1 cellular context compared by ENCODE assay signal in the genomic region with DNA sequence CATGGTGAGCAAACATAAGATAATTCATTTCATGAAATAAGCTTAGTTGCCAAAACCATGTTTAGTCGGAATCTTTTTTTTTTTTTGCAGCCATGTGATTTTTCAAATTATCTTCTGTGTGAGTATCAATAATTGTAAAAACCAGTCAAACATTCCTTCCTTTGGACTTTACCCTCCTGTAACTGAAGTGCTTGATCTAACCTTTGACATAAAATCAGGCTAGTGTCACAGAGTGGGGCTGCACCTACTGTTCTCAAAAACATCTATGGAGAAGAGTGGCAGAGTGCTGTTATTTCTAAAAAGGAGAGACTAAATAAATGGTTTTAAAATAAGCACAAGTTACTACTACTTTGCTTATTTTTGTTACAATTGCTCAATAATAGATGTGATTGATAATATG.
TF ChIP-seq lines count a peak whose summit lies in the region.

No MANE protein-coding gene starts in this region.

TF ChIP-seq in HepG2, 621 proteins besides CTCF, POLR2A, EP300 and RAD21 (continued from another document):
- TF ChIP-seq HMGXB4 (CRISPR knock-in tag; IDR thresholded peaks at IDR 0.05; ENCODE audit: borderline replicate concordance in 1 of 2, low read depth in 1 of 2): no peak
- peak; percentile 40 for TF ChIP-seq ASH2L (IDR thresholded peaks at IDR 0.05; ENCODE audit: insufficient read length, low read depth, low read length)
- peak; percentile 60 for TF ChIP-seq PPARG (CRISPR knock-in tag; conservative IDR thresholded peaks at IDR 0.05)
- no peak for TF ChIP-seq NR1H2 (CRISPR knock-in tag; IDR thresholded peaks at IDR 0.05; ENCODE audit: borderline replicate concordance, low read depth)
- no peak for TF ChIP-seq SMARCC2 (IDR thresholded peaks at IDR 0.05)
- TF ChIP-seq BHLHE40 (IDR thresholded peaks at IDR 0.05; ENCODE audit: low read length): no peak
- TF ChIP-seq, protein P1, sequence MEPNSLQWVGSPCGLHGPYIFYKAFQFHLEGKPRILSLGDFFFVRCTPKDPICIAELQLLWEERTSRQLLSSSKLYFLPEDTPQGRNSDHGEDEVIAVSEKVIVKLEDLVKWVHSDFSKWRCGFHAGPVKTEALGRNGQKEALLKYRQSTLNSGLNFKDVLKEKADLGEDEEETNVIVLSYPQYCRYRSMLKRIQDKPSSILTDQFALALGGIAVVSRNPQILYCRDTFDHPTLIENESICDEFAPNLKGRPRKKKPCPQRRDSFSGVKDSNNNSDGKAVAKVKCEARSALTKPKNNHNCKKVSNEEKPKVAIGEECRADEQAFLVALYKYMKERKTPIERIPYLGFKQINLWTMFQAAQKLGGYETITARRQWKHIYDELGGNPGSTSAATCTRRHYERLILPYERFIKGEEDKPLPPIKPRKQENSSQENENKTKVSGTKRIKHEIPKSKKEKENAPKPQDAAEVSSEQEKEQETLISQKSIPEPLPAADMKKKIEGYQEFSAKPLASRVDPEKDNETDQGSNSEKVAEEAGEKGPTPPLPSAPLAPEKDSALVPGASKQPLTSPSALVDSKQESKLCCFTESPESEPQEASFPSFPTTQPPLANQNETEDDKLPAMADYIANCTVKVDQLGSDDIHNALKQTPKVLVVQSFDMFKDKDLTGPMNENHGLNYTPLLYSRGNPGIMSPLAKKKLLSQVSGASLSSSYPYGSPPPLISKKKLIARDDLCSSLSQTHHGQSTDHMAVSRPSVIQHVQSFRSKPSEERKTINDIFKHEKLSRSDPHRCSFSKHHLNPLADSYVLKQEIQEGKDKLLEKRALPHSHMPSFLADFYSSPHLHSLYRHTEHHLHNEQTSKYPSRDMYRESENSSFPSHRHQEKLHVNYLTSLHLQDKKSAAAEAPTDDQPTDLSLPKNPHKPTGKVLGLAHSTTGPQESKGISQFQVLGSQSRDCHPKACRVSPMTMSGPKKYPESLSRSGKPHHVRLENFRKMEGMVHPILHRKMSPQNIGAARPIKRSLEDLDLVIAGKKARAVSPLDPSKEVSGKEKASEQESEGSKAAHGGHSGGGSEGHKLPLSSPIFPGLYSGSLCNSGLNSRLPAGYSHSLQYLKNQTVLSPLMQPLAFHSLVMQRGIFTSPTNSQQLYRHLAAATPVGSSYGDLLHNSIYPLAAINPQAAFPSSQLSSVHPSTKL (CRISPR knock-in tag; IDR thresholded peaks at IDR 0.05): 0 out of 2 replicates have a peak, but pooled peaks have one; percentile 20
- TF ChIP-seq ZNF207 (IDR thresholded peaks at IDR 0.05; ENCODE audit: borderline replicate concordance): no peak
- TF ChIP-seq THYN1 (CRISPR knock-in tag; IDR thresholded peaks at IDR 0.05; ENCODE audit: borderline replicate concordance, low read depth): no peak
- TF ChIP-seq, protein P2, sequence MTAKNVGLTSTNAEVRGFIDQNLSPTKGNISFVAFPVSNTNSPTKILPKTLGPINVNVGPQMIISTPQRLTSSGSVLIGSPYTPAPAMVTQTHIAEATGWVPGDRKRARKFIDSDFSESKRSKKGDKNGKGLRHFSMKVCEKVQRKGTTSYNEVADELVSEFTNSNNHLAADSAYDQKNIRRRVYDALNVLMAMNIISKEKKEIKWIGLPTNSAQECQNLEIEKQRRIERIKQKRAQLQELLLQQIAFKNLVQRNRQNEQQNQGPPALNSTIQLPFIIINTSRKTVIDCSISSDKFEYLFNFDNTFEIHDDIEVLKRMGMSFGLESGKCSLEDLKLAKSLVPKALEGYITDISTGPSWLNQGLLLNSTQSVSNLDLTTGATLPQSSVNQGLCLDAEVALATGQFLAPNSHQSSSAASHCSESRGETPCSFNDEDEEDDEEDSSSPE (CRISPR knock-in tag; IDR thresholded peaks at IDR 0.05): no peak
- no peak for TF ChIP-seq ZNF512B (CRISPR knock-in tag; IDR thresholded peaks at IDR 0.05; ENCODE audit: borderline replicate concordance)
- TF ChIP-seq, protein P3, sequence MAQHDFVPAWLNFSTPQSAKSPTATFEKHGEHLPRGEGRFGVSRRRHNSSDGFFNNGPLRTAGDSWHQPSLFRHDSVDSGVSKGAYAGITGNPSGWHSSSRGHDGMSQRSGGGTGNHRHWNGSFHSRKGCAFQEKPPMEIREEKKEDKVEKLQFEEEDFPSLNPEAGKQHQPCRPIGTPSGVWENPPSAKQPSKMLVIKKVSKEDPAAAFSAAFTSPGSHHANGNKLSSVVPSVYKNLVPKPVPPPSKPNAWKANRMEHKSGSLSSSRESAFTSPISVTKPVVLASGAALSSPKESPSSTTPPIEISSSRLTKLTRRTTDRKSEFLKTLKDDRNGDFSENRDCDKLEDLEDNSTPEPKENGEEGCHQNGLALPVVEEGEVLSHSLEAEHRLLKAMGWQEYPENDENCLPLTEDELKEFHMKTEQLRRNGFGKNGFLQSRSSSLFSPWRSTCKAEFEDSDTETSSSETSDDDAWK (CRISPR knock-in tag; IDR thresholded peaks at IDR 0.05): no peak
- no peak for TF ChIP-seq ZNF546 (CRISPR knock-in tag; conservative IDR thresholded peaks at IDR 0.05)
- TF ChIP-seq NR2F6 (IDR thresholded peaks at IDR 0.05): no peak
- TF ChIP-seq NR2F6 (CRISPR knock-in tag; IDR thresholded peaks at IDR 0.05): 0 out of 2 replicates have a peak, but pooled peaks have one; percentile 25
- TF ChIP-seq, protein P4, sequence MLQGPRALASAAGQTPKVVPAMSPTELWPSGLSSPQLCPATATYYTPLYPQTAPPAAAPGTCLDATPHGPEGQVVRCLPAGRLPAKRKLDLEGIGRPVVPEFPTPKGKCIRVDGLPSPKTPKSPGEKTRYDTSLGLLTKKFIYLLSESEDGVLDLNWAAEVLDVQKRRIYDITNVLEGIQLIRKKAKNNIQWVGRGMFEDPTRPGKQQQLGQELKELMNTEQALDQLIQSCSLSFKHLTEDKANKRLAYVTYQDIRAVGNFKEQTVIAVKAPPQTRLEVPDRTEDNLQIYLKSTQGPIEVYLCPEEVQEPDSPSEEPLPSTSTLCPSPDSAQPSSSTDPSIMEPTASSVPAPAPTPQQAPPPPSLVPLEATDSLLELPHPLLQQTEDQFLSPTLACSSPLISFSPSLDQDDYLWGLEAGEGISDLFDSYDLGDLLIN (CRISPR knock-in tag; IDR thresholded peaks at IDR 0.05; ENCODE audit: borderline replicate concordance): no peak
- TF ChIP-seq NR2F1 (CRISPR knock-in tag; IDR thresholded peaks at IDR 0.05): peak in 1 of 2 experiments; percentile 57; a peak in 2 of 4 replicates
- no peak for TF ChIP-seq ZNF644 (CRISPR knock-in tag; IDR thresholded peaks at IDR 0.05; ENCODE audit: low read depth)
- TF ChIP-seq ZNF512 (CRISPR knock-in tag; IDR thresholded peaks at IDR 0.05): no peak
- no peak for TF ChIP-seq PAX8 (CRISPR knock-in tag; IDR thresholded peaks at IDR 0.05; ENCODE audit: borderline replicate concordance)
- peak; percentile 80 for TF ChIP-seq ZKSCAN1 (IDR thresholded peaks at IDR 0.05; ENCODE audit: low read length)
- TF ChIP-seq HNF4A (CRISPR knock-in tag; IDR thresholded peaks at IDR 0.05): peak; percentile 59
- TF ChIP-seq BCL3 (CRISPR knock-in tag; IDR thresholded peaks at IDR 0.05): no peak
- TF ChIP-seq CREBL2 (CRISPR knock-in tag; IDR thresholded peaks at IDR 0.05; ENCODE audit: borderline replicate concordance): no peak
- no peak for TF ChIP-seq ZNF569 (CRISPR knock-in tag; IDR thresholded peaks at IDR 0.05; ENCODE audit: borderline replicate concordance)
- 0 out of 2 replicates have a peak, but pooled peaks have one; percentile 30 for TF ChIP-seq E2F1 (CRISPR knock-in tag; IDR thresholded peaks at IDR 0.05)
- TF ChIP-seq RFX1 (IDR thresholded peaks at IDR 0.05): no peak
- TF ChIP-seq, protein P5, sequence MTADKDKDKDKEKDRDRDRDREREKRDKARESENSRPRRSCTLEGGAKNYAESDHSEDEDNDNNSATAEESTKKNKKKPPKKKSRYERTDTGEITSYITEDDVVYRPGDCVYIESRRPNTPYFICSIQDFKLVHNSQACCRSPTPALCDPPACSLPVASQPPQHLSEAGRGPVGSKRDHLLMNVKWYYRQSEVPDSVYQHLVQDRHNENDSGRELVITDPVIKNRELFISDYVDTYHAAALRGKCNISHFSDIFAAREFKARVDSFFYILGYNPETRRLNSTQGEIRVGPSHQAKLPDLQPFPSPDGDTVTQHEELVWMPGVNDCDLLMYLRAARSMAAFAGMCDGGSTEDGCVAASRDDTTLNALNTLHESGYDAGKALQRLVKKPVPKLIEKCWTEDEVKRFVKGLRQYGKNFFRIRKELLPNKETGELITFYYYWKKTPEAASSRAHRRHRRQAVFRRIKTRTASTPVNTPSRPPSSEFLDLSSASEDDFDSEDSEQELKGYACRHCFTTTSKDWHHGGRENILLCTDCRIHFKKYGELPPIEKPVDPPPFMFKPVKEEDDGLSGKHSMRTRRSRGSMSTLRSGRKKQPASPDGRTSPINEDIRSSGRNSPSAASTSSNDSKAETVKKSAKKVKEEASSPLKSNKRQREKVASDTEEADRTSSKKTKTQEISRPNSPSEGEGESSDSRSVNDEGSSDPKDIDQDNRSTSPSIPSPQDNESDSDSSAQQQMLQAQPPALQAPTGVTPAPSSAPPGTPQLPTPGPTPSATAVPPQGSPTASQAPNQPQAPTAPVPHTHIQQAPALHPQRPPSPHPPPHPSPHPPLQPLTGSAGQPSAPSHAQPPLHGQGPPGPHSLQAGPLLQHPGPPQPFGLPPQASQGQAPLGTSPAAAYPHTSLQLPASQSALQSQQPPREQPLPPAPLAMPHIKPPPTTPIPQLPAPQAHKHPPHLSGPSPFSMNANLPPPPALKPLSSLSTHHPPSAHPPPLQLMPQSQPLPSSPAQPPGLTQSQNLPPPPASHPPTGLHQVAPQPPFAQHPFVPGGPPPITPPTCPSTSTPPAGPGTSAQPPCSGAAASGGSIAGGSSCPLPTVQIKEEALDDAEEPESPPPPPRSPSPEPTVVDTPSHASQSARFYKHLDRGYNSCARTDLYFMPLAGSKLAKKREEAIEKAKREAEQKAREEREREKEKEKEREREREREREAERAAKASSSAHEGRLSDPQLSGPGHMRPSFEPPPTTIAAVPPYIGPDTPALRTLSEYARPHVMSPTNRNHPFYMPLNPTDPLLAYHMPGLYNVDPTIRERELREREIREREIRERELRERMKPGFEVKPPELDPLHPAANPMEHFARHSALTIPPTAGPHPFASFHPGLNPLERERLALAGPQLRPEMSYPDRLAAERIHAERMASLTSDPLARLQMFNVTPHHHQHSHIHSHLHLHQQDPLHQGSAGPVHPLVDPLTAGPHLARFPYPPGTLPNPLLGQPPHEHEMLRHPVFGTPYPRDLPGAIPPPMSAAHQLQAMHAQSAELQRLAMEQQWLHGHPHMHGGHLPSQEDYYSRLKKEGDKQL (CRISPR knock-in tag; IDR thresholded peaks at IDR 0.05; ENCODE audit: low read depth): no peak
- TF ChIP-seq RARA (CRISPR knock-in tag; IDR thresholded peaks at IDR 0.05): 0 out of 2 replicates have a peak, but pooled peaks have one; percentile 7
- TF ChIP-seq PAF1 (CRISPR knock-in tag; IDR thresholded peaks at IDR 0.05): no peak
TF ChIP-seq in HepG2: peak in this region for 9.
